ENCODE assay signal across 17 cellular contexts in the genomic region with DNA sequence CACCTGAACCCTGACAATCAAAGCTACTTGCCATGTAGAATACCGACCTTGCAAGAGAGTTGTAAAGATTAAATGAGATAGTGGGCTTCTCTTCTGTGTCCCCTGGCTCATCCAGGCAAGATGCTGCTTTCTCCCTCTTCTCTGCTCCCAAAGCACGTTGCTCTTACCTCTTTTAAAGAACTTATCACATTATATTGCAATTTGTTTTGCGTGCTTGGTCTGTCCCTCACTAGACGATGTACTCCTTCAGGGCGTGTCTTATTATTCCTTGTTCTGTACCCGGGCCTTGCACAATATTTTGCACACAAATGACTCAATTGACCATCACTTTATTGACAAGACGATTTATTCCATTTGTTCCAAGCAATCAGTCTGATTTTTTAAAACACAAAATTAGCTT. TPM values are rescaled to one million over a fixed set of nuclear protein-coding genes. Genes with fewer than 3 reads are reported as not detected.
DNase-seq lines count a peak whose midpoint lies in the region; ATAC-seq, FAIRE-seq and TF ChIP-seq lines count a peak whose summit lies in the region.
"Had no signal": no experiment of that assay in that cellular context is flagged by ENCODE, and none has a peak within 500 bp of the region (broad histone marks: within the 10 kb centered on the region; RNA-seq: fewer than 3 reads in every experiment).

No MANE protein-coding gene starts in this region.

- intact Hi-C loops in prostate gland (cut with DNase I) = loop anchor here (5.0 kb wide), 3 partner anchors 148 to 197 kb away; no protein-coding TSS in a partner anchor

- H3K4me3 ChIP-seq in ACC112 (ENCODE audit: low read depth, low read length) (peak overlapping the region; percentile 73), astrocyte (ENCODE audit: insufficient read depth, low read depth, low read length) (no peak overlapping the region), prostate gland (peak overlapping the region; percentile 8 to 9)
- H3K4me3 ChIP-seq: GM23338 had no signal

- H4K20me1 ChIP-seq in astrocyte (ENCODE audit: insufficient read depth, low read length) = no peaks in the 10 kb centered on the region

- H3K36me3 Mint-ChIP-seq in astrocyte (ENCODE audit: low read depth, unreplicated experiment) = no peaks in the 10 kb centered on the region

- H3K27ac Mint-ChIP-seq in astrocyte (ENCODE audit: unreplicated experiment) = no peak overlapping the region
- H3K27ac Mint-ChIP-seq: GM23338 had no signal

- no peaks in the 10 kb centered on the region for H3K9me3 Mint-ChIP-seq in astrocyte (ENCODE audit: unreplicated experiment)
- H3K9me3 Mint-ChIP-seq: GM23338 had no signal

- no peaks in the 10 kb centered on the region; the same call in 1 of the 2 replicates for H3K36me3 ChIP-seq in ACC112 (ENCODE audit: insufficient read depth, low read length)
- no peaks in the 10 kb centered on the region for H3K36me3 ChIP-seq in astrocyte (ENCODE audit: insufficient read depth, low read length)
- H3K36me3 ChIP-seq in prostate gland = no peaks in the 10 kb centered on the region
- H3K36me3 ChIP-seq: neutrophil had no signal

- H3K79me2 ChIP-seq in ACC112 (ENCODE audit: control insufficient read depth, insufficient read depth, low read length, unreplicated experiment) (peaks cover 66% of the 10 kb centered on the region), astrocyte (ENCODE audit: insufficient read depth, low read length) (no peaks in the 10 kb centered on the region)

- H3K27me3 ChIP-seq in ACC112 (ENCODE audit: insufficient read depth, low read length) (no peaks in the 10 kb centered on the region), astrocyte (ENCODE audit: insufficient read depth, low read length) (no peaks in the 10 kb centered on the region), foreskin keratinocyte (no peaks in the 10 kb centered on the region), prostate gland (replicated peaks; ENCODE audit: insufficient read depth) (no peaks in the 10 kb centered on the region)
- H3K27me3 ChIP-seq: neutrophil had no signal

- H3K9ac ChIP-seq in astrocyte (ENCODE audit: low read length) = no peak overlapping the region

- DNase-seq in astrocyte (ENCODE audit: low read depth) = no peak
- DNase-seq in foreskin keratinocyte = no peak
- no peak for DNase-seq in prostate gland (ENCODE audit: low spot score)
- no peak for DNase-seq in stimulated activated CD8-positive, alpha-beta memory T cell treated with anti-CD3 and anti-CD28 coated beads, Interleukin-4, amount 100 ng/mL, for 48 hours
- no peak for DNase-seq in SKM-1 treated with dmso at 0.1 percent for 144 hours (lab: John Stamatoyannopoulos, UW; ENCODE audit: unreplicated experiment)
- DNase-seq: DMS153; kidney glomerular epithelial cell; NCI-H1048; NCI-H748 treated with DMSO at 0.1 percent for 48 hours; SIG-M5; stimulated activated CD4-positive, alpha-beta T cell treated with anti-CD3 and anti-CD28 coated beads, Interleukin-4, amount 100 ng/mL, for 1 hour; substantia nigra had no signal

- peak overlapping the region; percentile 48 for H3K4me2 ChIP-seq in astrocyte (ENCODE audit: low read length)
- H3K4me2 ChIP-seq: GM23338 had no signal

- FAIRE-seq in astrocyte (lab: Jason Lieb, UNC) = peak; percentile 20

- H3K4me1 ChIP-seq in ACC112 (ENCODE audit: control insufficient read depth, insufficient read depth, low read length, unreplicated experiment) (peaks cover 29% of the 10 kb centered on the region), astrocyte (ENCODE audit: insufficient read depth, low read length) (peaks cover 16% of the 10 kb centered on the region), foreskin keratinocyte (peaks cover 28% of the 10 kb centered on the region), prostate gland (replicated peaks) (no peaks in the 10 kb centered on the region)

- H3K27me3 Mint-ChIP-seq in astrocyte (ENCODE audit: low read depth, unreplicated experiment) = no peaks in the 10 kb centered on the region

- peak overlapping the region; percentile 12 for H2AFZ ChIP-seq in ACC112 (ENCODE audit: low read length, unreplicated experiment)
- no peak overlapping the region for H2AFZ ChIP-seq in astrocyte (ENCODE audit: low read depth, low read length)
- H2AFZ ChIP-seq: GM23338 had no signal

- TF ChIP-seq CTCF in astrocyte (IDR thresholded peaks at IDR 0.05; ENCODE audit: insufficient read depth, low read depth, low read length) = no peak
- TF ChIP-seq CTCF in foreskin keratinocyte (conservative IDR thresholded peaks at IDR 0.05) = no peak
- TF ChIP-seq CTCF in prostate gland (IDR thresholded peaks at IDR 0.05) = no peak

- H3K9me3 ChIP-seq in astrocyte (ENCODE audit: insufficient read depth, low read depth, low read length) (no peaks in the 10 kb centered on the region), prostate gland (no peaks in the 10 kb centered on the region)
- H3K9me3 ChIP-seq: neutrophil had no signal

- H3K4me3 Mint-ChIP-seq in astrocyte (ENCODE audit: unreplicated experiment) = no peak overlapping the region
- H3K4me3 Mint-ChIP-seq: GM23338 had no signal

- no peaks in the 10 kb centered on the region for H3K4me1 Mint-ChIP-seq in astrocyte (ENCODE audit: low read depth, unreplicated experiment)

- peak; percentile 44 for ATAC-seq in foreskin keratinocyte
- ATAC-seq in HG03442 (IDR thresholded peaks at IDR 0.05; ENCODE audit: unreplicated experiment) = no peak
- no peak for ATAC-seq in activated CD4-positive, CD25-positive, alpha-beta regulatory T cell treated with anti-CD3 and anti-CD28 coated beads, Interleukin-2, amount 50 U/mL, for 24 hours
- ATAC-seq: GM23338 had no signal

- TF ChIP-seq POLR2A in prostate gland (IDR thresholded peaks at IDR 0.05) = no peak

- H3K27ac ChIP-seq in ACC112 (ENCODE audit: low read depth, low read length) (peak overlapping the region; percentile 74), astrocyte (ENCODE audit: low read depth, low read length) (no peak overlapping the region), foreskin keratinocyte (no peak overlapping the region), prostate gland (peak overlapping the region; percentile 36 to 63)
- H3K27ac ChIP-seq: neutrophil had no signal

- 59% methylated on average over 7 of the region's 7 CpGs for WGBS in prostate gland

RNA-seq across cellular contexts. Expression of a gene that starts 3.3 kb away (rescaled TPM):
- total RNA-seq in astrocyte (0.57 and 0.87 TPM in 2 replicates), foreskin keratinocyte (0.18 and 0.48 TPM in 2 replicates), prostate gland (100 to 1,000 TPM; 104 to 404 TPM)
- polyA plus RNA-seq in foreskin keratinocyte = 0.13 and 0.40 TPM in 2 replicates
- total RNA-seq: GM23338 had no signal
- polyA plus RNA-seq: GM23338 had no signal

Comparison
In these comparisons a context has a peak if more than half of its experiments do, and no peak if none do; other contexts are left out.
1. H3K27ac ChIP-seq: peak in ACC112 (single experiment) and prostate gland (2 of 2); none in astrocyte (single experiment) and foreskin keratinocyte (single experiment).
2. RNA of a gene that starts 3.3 kb away (total RNA-seq): 104 to 404 TPM in prostate gland; 0.57 to 0.87 TPM in astrocyte and 0.18 to 0.48 TPM in foreskin keratinocyte; every median in the first group is over 10 times any median in the second.